Comparison of ENCODE assay signal across 1 cellular context in genomic region chr7:97104719-97105129, GRCh38.
A peak's percentile ranks its signal among the peaks of the same experiment; 100 is the strongest.
TF ChIP-seq lines count a peak whose summit lies in the region.

No MANE protein-coding gene starts in this region.

TF ChIP-seq in HepG2, 621 proteins besides CTCF, POLR2A, EP300 and RAD21 (continued from another document and continues in another):
- TF ChIP-seq, protein P1, sequence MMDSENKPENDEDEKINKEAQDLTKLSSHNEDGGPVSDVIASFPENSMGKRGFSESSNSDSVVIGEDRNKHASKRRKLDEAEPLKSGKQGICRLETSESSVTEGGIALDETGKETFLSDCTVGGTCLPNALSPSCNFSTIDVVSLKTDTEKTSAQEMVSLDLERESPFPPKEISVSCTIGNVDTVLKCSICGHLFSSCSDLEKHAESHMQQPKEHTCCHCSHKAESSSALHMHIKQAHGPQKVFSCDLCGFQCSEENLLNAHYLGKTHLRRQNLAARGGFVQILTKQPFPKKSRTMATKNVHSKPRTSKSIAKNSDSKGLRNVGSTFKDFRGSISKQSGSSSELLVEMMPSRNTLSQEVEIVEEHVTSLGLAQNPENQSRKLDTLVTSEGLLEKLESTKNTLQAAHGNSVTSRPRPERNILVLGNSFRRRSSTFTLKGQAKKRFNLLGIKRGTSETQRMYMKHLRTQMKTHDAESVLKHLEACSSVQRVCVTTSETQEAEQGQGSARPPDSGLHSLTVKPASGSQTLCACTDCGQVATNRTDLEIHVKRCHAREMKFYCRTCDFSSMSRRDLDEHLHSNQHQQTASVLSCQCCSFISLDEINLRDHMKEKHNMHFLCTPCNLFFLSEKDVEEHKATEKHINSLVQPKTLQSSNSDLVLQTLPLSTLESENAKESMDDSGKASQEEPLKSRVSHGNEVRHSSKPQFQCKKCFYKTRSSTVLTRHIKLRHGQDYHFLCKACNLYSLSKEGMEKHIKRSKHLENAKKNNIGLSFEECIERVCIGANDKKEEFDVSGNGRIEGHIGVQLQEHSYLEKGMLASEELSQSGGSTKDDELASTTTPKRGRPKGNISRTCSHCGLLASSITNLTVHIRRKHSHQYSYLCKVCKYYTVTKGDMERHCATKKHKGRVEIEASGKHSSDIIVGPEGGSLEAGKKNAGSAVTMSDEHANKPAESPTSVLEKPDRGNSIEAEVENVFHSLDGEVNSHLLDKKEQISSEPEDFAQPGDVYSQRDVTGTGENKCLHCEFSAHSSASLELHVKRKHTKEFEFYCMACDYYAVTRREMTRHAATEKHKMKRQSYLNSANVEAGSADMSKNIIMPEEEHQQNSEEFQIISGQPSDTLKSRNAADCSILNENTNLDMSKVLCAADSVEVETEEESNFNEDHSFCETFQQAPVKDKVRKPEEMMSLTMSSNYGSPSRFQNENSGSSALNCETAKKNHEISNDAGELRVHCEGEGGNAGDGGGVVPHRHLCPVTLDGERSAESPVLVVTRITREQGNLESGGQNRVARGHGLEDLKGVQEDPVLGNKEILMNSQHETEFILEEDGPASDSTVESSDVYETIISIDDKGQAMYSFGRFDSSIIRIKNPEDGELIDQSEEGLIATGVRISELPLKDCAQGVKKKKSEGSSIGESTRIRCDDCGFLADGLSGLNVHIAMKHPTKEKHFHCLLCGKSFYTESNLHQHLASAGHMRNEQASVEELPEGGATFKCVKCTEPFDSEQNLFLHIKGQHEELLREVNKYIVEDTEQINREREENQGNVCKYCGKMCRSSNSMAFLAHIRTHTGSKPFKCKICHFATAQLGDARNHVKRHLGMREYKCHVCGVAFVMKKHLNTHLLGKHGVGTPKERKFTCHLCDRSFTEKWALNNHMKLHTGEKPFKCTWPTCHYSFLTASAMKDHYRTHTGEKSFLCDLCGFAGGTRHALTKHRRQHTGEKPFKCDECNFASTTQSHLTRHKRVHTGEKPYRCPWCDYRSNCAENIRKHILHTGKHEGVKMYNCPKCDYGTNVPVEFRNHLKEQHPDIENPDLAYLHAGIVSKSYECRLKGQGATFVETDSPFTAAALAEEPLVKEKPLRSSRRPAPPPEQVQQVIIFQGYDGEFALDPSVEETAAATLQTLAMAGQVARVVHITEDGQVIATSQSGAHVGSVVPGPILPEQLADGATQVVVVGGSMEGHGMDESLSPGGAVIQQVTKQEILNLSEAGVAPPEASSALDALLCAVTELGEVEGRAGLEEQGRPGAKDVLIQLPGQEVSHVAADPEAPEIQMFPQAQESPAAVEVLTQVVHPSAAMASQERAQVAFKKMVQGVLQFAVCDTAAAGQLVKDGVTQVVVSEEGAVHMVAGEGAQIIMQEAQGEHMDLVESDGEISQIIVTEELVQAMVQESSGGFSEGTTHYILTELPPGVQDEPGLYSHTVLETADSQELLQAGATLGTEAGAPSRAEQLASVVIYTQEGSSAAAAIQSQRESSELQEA (CRISPR knock-in tag; IDR thresholded peaks at IDR 0.05; ENCODE audit: not compliant biosample characterization): no peak
- TF ChIP-seq EEA1 (CRISPR knock-in tag; IDR thresholded peaks at IDR 0.05; ENCODE audit: borderline replicate concordance): no peak
- TF ChIP-seq ZMAT5 (CRISPR knock-in tag; IDR thresholded peaks at IDR 0.05; ENCODE audit: borderline replicate concordance, low read depth): no peak
- TF ChIP-seq RORA (CRISPR knock-in tag; IDR thresholded peaks at IDR 0.05): no peak
- TF ChIP-seq TFAP4 (IDR thresholded peaks at IDR 0.05; ENCODE audit: borderline replicate concordance, low read depth): peak; percentile 35; the same call in 1 of the 2 replicates
- 0 out of 2 replicates have a peak, but pooled peaks have one; percentile 51 for TF ChIP-seq ZNF598 (CRISPR knock-in tag; IDR thresholded peaks at IDR 0.05; ENCODE audit: borderline replicate concordance)
- TF ChIP-seq CSRNP1 (CRISPR knock-in tag; IDR thresholded peaks at IDR 0.05): no peak
- no peak for TF ChIP-seq ZNF260 (CRISPR knock-in tag; IDR thresholded peaks at IDR 0.05; ENCODE audit: borderline replicate concordance, low read depth)
- no peak for TF ChIP-seq KAT2B (IDR thresholded peaks at IDR 0.05; ENCODE audit: borderline replicate concordance, low read depth, low read length)
- TF ChIP-seq SALL1 (CRISPR knock-in tag; IDR thresholded peaks at IDR 0.05): peak; percentile 48; the same call in 1 of the 2 replicates
- TF ChIP-seq ZNF292 (CRISPR knock-in tag; IDR thresholded peaks at IDR 0.05; ENCODE audit: borderline replicate concordance, low read depth): no peak
- TF ChIP-seq GMEB2 (CRISPR knock-in tag; IDR thresholded peaks at IDR 0.05; ENCODE audit: low read depth): no peak
- no peak for TF ChIP-seq PTBP1 (IDR thresholded peaks at IDR 0.05; ENCODE audit: low read depth, low read length, poor library complexity, severe bottlenecking)
- 0 out of 2 replicates have a peak, but pooled peaks have one; percentile 22 for TF ChIP-seq ZFX (CRISPR knock-in tag; IDR thresholded peaks at IDR 0.05; ENCODE audit: low read depth)
- TF ChIP-seq CREM (IDR thresholded peaks at IDR 0.05): no peak
- no peak for TF ChIP-seq CREM (CRISPR knock-in tag; IDR thresholded peaks at IDR 0.05)
- TF ChIP-seq, protein P2, sequence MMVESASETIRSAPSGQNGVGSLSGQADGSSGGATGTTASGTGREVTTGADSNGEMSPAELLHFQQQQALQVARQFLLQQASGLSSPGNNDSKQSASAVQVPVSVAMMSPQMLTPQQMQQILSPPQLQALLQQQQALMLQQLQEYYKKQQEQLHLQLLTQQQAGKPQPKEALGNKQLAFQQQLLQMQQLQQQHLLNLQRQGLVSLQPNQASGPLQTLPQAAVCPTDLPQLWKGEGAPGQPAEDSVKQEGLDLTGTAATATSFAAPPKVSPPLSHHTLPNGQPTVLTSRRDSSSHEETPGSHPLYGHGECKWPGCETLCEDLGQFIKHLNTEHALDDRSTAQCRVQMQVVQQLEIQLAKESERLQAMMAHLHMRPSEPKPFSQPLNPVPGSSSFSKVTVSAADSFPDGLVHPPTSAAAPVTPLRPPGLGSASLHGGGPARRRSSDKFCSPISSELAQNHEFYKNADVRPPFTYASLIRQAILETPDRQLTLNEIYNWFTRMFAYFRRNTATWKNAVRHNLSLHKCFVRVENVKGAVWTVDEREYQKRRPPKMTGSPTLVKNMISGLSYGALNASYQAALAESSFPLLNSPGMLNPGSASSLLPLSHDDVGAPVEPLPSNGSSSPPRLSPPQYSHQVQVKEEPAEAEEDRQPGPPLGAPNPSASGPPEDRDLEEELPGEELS (CRISPR knock-in tag; IDR thresholded peaks at IDR 0.05): no peak
- TF ChIP-seq TERF1 (CRISPR knock-in tag; IDR thresholded peaks at IDR 0.05): no peak
- no peak for TF ChIP-seq ZNF577 (CRISPR knock-in tag; IDR thresholded peaks at IDR 0.05; ENCODE audit: borderline replicate concordance, low read depth)
- no peak for TF ChIP-seq MYNN (CRISPR knock-in tag; IDR thresholded peaks at IDR 0.05; ENCODE audit: low read depth)
- no peak for TF ChIP-seq ZNF160 (CRISPR knock-in tag; IDR thresholded peaks at IDR 0.05)
- TF ChIP-seq ZNF3 (CRISPR knock-in tag; IDR thresholded peaks at IDR 0.05): no peak
- peak; percentile 32; the same call in 1 of the 2 replicates for TF ChIP-seq KDM2A (CRISPR knock-in tag; IDR thresholded peaks at IDR 0.05; ENCODE audit: borderline replicate concordance, low read depth)
- no peak for TF ChIP-seq ZNF256 (CRISPR knock-in tag; conservative IDR thresholded peaks at IDR 0.05)
- no peak for TF ChIP-seq E2F2 (CRISPR knock-in tag; IDR thresholded peaks at IDR 0.05; ENCODE audit: borderline replicate concordance)
- TF ChIP-seq ZNF614 (CRISPR knock-in tag; IDR thresholded peaks at IDR 0.05; ENCODE audit: borderline replicate concordance): no peak
- no peak for TF ChIP-seq NCOA1 (CRISPR knock-in tag; IDR thresholded peaks at IDR 0.05)
- peak; percentile 97 for TF ChIP-seq STAG1 (CRISPR knock-in tag; IDR thresholded peaks at IDR 0.05)
- no peak for TF ChIP-seq ZNF230 (CRISPR knock-in tag; IDR thresholded peaks at IDR 0.05)
- TF ChIP-seq, protein P3, sequence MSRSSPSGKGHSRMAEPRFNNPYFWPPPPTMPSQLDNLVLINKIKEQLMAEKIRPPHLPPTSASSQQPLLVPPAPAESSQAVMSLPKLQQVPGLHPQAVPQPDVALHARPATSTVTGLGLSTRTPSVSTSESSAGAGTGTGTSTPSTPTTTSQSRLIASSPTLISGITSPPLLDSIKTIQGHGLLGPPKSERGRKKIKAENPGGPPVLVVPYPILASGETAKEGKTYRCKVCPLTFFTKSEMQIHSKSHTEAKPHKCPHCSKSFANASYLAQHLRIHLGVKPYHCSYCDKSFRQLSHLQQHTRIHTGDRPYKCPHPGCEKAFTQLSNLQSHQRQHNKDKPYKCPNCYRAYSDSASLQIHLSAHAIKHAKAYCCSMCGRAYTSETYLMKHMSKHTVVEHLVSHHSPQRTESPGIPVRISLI (CRISPR knock-in tag; IDR thresholded peaks at IDR 0.05; ENCODE audit: borderline replicate concordance): no peak
- TF ChIP-seq PAWR (CRISPR knock-in tag; IDR thresholded peaks at IDR 0.05; ENCODE audit: borderline replicate concordance): no peak
- no peak for TF ChIP-seq THAP11 (CRISPR knock-in tag; IDR thresholded peaks at IDR 0.05)
- TF ChIP-seq, protein P4, sequence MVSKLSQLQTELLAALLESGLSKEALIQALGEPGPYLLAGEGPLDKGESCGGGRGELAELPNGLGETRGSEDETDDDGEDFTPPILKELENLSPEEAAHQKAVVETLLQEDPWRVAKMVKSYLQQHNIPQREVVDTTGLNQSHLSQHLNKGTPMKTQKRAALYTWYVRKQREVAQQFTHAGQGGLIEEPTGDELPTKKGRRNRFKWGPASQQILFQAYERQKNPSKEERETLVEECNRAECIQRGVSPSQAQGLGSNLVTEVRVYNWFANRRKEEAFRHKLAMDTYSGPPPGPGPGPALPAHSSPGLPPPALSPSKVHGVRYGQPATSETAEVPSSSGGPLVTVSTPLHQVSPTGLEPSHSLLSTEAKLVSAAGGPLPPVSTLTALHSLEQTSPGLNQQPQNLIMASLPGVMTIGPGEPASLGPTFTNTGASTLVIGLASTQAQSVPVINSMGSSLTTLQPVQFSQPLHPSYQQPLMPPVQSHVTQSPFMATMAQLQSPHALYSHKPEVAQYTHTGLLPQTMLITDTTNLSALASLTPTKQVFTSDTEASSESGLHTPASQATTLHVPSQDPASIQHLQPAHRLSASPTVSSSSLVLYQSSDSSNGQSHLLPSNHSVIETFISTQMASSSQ (IDR thresholded peaks at IDR 0.05; ENCODE audit: low read depth): no peak
- TF ChIP-seq, protein P4 (CRISPR knock-in tag; IDR thresholded peaks at IDR 0.05; ENCODE audit: borderline replicate concordance): no peak
- TF ChIP-seq DNMT1 (CRISPR knock-in tag; IDR thresholded peaks at IDR 0.05): no peak
